Comparison of ENCODE assay signal across 18 cellular contexts in the genomic region with DNA sequence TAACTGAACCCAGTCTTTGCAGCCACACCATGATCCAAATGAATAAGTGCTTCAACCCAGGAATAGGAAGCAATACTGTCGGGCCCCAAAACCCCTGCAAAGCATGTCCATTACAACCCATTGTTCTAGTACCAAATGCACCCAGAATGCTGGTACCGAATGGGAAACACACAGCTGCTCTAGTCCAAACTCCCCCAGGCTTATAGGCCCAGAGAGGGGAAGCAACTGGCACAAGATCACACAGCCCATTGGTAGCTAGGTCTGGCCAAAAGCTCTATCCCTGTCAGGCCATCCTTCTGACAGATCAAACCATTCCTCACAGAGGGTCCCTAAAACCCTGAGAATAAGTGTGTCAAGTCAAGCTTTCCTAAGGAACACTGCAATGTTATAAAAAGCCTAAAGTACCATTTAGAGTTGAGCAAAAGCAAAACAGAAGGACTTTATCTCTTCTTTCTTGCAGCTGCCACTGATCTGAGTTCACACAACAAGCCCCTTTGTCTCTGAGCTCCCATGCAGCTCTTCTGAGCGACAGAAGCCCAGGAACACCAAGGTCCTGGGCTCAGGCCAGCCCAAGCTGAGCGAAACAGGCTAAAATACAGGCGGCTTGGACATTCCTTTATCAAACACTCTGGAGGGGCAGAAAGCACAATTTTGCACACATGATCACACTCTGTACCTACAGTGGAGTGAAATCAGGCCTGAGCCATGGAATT.
DNase-seq lines count a peak whose midpoint lies in the region; ATAC-seq, FAIRE-seq and TF ChIP-seq lines count a peak whose summit lies in the region.
"Had no signal": no experiment of that assay in that cellular context is flagged by ENCODE, and none has a peak within 500 bp of the region (broad histone marks: within the 10 kb centered on the region; RNA-seq: fewer than 3 reads in every experiment).

No MANE protein-coding gene starts in this region.

- H4K5ac ChIP-seq in H1 (ENCODE audit: insufficient read length, low read depth, low read length) = no peak overlapping the region

- POLR2A ChIA-PET in H1 (lab: Charles Lee; ENCODE audit: partially characterized antibody) = interaction anchor here (1.0 to 1.1 kb wide), 2 partner anchors 9 to 10 kb away, joined by 3 read pairs; no protein-coding TSS in a partner anchor

- no peak for ATAC-seq in T-helper 17 cell
- ATAC-seq: activated naive CD8-positive, alpha-beta T cell treated with anti-CD3 and anti-CD28 coated beads, Interleukin-2, amount 50 U/mL, for 24 hours; stimulated activated naive B cell treated with anti-CD40 and anti-IgM and Interleukin-4, amounts not matched to agents 10 μg/mL and 1 μg/mL and 100 μg/mL, for 72 hours had no signal

- no peak overlapping the region for H3K9ac ChIP-seq in H1 (replicated peaks in 1 of 4; ENCODE audit: extremely low read depth in 1 of 4, low read depth in 3 of 4, low read length in 3 of 4)
- H3K9ac ChIP-seq in mesenchymal stem cell (ENCODE audit: low read length) = no peak overlapping the region

- H3K27me3 ChIP-seq in H1 (replicated peaks in 1 of 4; ENCODE audit: control insufficient read depth in 3 of 4, extremely low read depth in 1 of 4, insufficient read depth in 3 of 4, low read length in 3 of 4) (no peaks in the 10 kb centered on the region), mesenchymal stem cell (ENCODE audit: control insufficient read depth in 1 of 2, insufficient read depth in 1 of 2, low read length in 2 of 2) (no peaks in the 10 kb centered on the region)

- H3K14ac ChIP-seq in H1 (ENCODE audit: insufficient read length) (no peak overlapping the region), mesenchymal stem cell (ENCODE audit: low read length in 2 of 2) (no peak overlapping the region)

- no peak overlapping the region for H4K91ac ChIP-seq in H1 (replicated peaks; ENCODE audit: insufficient read length, low read length)
- peak overlapping the region; percentile 29 for H4K91ac ChIP-seq in mesenchymal stem cell (ENCODE audit: low read length)

- H3K4me1 Mint-ChIP-seq in T-helper 17 cell = peaks cover 60% of the 10 kb centered on the region

- no peak overlapping the region for H3K4ac ChIP-seq in H1 (replicated peaks; ENCODE audit: insufficient read length, low read depth, low read length)
- H3K4ac ChIP-seq in mesenchymal stem cell (ENCODE audit: low read depth in 1 of 2, low read length in 2 of 2) = no peak overlapping the region

- no peak overlapping the region; the same call in 1 of the 2 replicates for H2AK5ac ChIP-seq in H1 (ENCODE audit: low read depth, low read length)
- no peak overlapping the region for H2AK5ac ChIP-seq in mesenchymal stem cell (ENCODE audit: low read length, severe bottlenecking)

- no peak for FAIRE-seq in H1 (lab: Jason Lieb, UNC)
- FAIRE-seq: colon had no signal

- no peak for TF ChIP-seq RAD21 in H1 (IDR thresholded peaks at IDR 0.05 in 1 of 2, conservative IDR thresholded peaks at IDR 0.05 in 1 of 2; ENCODE audit: low read depth in 2 of 2, low read length in 2 of 2)

- H3K4me2 ChIP-seq in H1 (ENCODE audit: insufficient read depth in 1 of 2, low read depth in 2 of 2, low read length in 2 of 2) (no peak overlapping the region), mesenchymal stem cell (ENCODE audit: low read length, poor library complexity, severe bottlenecking) (no peak overlapping the region)

- H3K9me3 ChIP-seq in T-helper 17 cell (ENCODE audit: control insufficient read depth, low read length, poor library complexity, severe bottlenecking) (no peaks in the 10 kb centered on the region), H1 (ENCODE audit: insufficient read depth in 2 of 2, low read depth in 1 of 2, low read length in 1 of 2) (no peaks in the 10 kb centered on the region), mesenchymal stem cell (ENCODE audit: control insufficient read depth, low read length) (no peaks in the 10 kb centered on the region)

- H2BK120ac ChIP-seq in H1 (replicated peaks; ENCODE audit: low read depth, low read length) (no peak overlapping the region), mesenchymal stem cell (ENCODE audit: low read depth, low read length) (no peak overlapping the region)

- TF ChIP-seq POLR2A in H1 (IDR thresholded peaks at IDR 0.05; ENCODE audit: control extremely low read depth in 1 of 2, low read depth in 2 of 2, low read length in 2 of 2) = no peak

- H2AFZ ChIP-seq in H1 (ENCODE audit: low read length) = no peak overlapping the region
- no peak overlapping the region for H2AFZ ChIP-seq in mesenchymal stem cell (ENCODE audit: low read depth, low read length)

- H3K79me1 ChIP-seq in H1 (ENCODE audit: low read depth, low read length) (peaks cover 3% of the 10 kb centered on the region; the same call in 1 of the 2 replicates), mesenchymal stem cell (replicated peaks; ENCODE audit: low read length, poor library complexity, severe bottlenecking) (peaks cover 13% of the 10 kb centered on the region)

- H3K4me3 ChIP-seq in H1 (ENCODE audit: extremely low read depth in 1 of 4, insufficient read depth in 2 of 4, low read depth in 3 of 4, low read length in 4 of 4) (no peak overlapping the region), mesenchymal stem cell (ENCODE audit: insufficient read depth in 1 of 2, low read depth in 1 of 2, low read length in 2 of 2) (no peak overlapping the region)

- H3K4me1 ChIP-seq in H1 (replicated peaks in 1 of 4; ENCODE audit: control insufficient read depth in 3 of 4, insufficient read depth in 4 of 4, low read length in 3 of 4) (peaks cover 5 to 26% (median 12%) of the 10 kb centered on the region in 4 experiments; a peak in 6 of 7 replicates), mesenchymal stem cell (ENCODE audit: control insufficient read depth, insufficient read depth, low read depth, low read length) (peaks cover 2% of the 10 kb centered on the region)

- CTCF ChIA-PET in H1 (lab: Charles Lee; ENCODE audit: partially characterized antibody) = interaction anchor here (0.6 to 1.5 kb wide), 5 partner anchors 49 to 281 kb away, joined by 3 to 5 read pairs (median 3); no protein-coding TSS in a partner anchor

- H4K8ac ChIP-seq in H1 (ENCODE audit: extremely low read depth, insufficient read depth, low read length) = no peak overlapping the region
- no peak overlapping the region for H4K8ac ChIP-seq in mesenchymal stem cell (ENCODE audit: low read length)

- H4K20me1 ChIP-seq in H1 (replicated peaks in 1 of 2; ENCODE audit: control insufficient read depth in 1 of 2, insufficient read depth in 2 of 2, low read length in 2 of 2) = no peaks in the 10 kb centered on the region

- H3K36me3 ChIP-seq in H1 (ENCODE audit: control insufficient read depth in 2 of 4, insufficient read depth in 4 of 4, low read length in 3 of 4) (no peaks in the 10 kb centered on the region), mesenchymal stem cell (ENCODE audit: control insufficient read depth in 1 of 2, insufficient read depth in 2 of 2, low read depth in 1 of 2, low read length in 2 of 2) (no peaks in the 10 kb centered on the region)

- no peak overlapping the region for H3K4me3 Mint-ChIP-seq in T-helper 17 cell
- H3K4me3 Mint-ChIP-seq: activated CD4-positive, alpha-beta T cell treated with anti-CD3 and anti-CD28 coated beads, Interleukin-2, amount 10 ng/mL, durations not matched to agents 7 days and 5 days; activated naive CD8-positive, alpha-beta T cell treated with anti-CD3 and anti-CD28 coated beads, Interleukin-2, amount 50 U/mL, for 24 hours; naive B cell; stimulated activated naive B cell treated with anti-CD40 and anti-IgM and Interleukin-4, amounts not matched to agents 10 μg/mL and 1 μg/mL and 100 μg/mL, for 72 hours had no signal

- H3K27ac ChIP-seq in H1 (ENCODE audit: low read depth, low read length) = no peak overlapping the region
- no peak overlapping the region for H3K27ac ChIP-seq in mesenchymal stem cell (ENCODE audit: low read length, poor library complexity, severe bottlenecking)
- H3K27ac ChIP-seq: C4-2B had no signal

- no peak overlapping the region for H3K18ac ChIP-seq in H1 (ENCODE audit: extremely low read depth, low read length)
- no peak overlapping the region for H3K18ac ChIP-seq in mesenchymal stem cell (ENCODE audit: low read depth in 1 of 2, low read length in 2 of 2)

- DNase-seq in T-helper 17 cell = no peak
- DNase-seq in H1 (ENCODE audit: low read depth in 1 of 2, low spot score in 2 of 2) = no peak
- no peak for DNase-seq in mesenchymal stem cell
- peak; percentile 97 for DNase-seq in superior temporal gyrus (ENCODE audit: extremely low spot score)
- no peak for DNase-seq in NK-92 (lab: John Stamatoyannopoulos, UW; ENCODE audit: unreplicated experiment)
- DNase-seq in D341Med (ENCODE audit: low spot score) = no peak
- DNase-seq in GDM1 (lab: John Stamatoyannopoulos, UW) = no peak
- DNase-seq: activated CD4-positive, alpha-beta T cell treated with anti-CD3 and anti-CD28 coated beads, Interleukin-2, amount 10 ng/mL, durations not matched to agents 7 days and 5 days; activated naive CD8-positive, alpha-beta T cell treated with anti-CD3 and anti-CD28 coated beads, Interleukin-2, amount 50 U/mL, for 24 hours; activated T-cell treated with anti-CD3 and anti-CD28 coated beads, Interleukin-2, amount 50 U/mL, for 48 hours; KG1; naive B cell; NCI-H1417 treated with DMSO at 0.1 percent for 48 hours; NCI-H345; stimulated activated naive B cell treated with anti-CD40 and anti-IgM and Interleukin-4, amounts not matched to agents 10 μg/mL and 1 μg/mL and 100 μg/mL, for 72 hours; T1000 had no signal

- WGBS in H1 (ENCODE audit: extremely low coverage in 1 of 2, insufficient coverage in 1 of 2, insufficient read length in 1 of 2, insufficient replicate concordance in 2 of 2, low coverage in 1 of 2, low lambda C conversion rate in 2 of 2, missing lambda C conversion rate in 1 of 2), 2 experiments = 87% methylated on average over 5 of the region's 5 CpGs; no CpG with 5 or more reads in 1 of the 2 experiments
- 91% methylated on average over 5 of the region's 5 CpGs for WGBS in mesenchymal stem cell

- H3K23ac ChIP-seq in H1 (ENCODE audit: insufficient read length) (no peak overlapping the region), mesenchymal stem cell (ENCODE audit: low read length in 2 of 2) (no peak overlapping the region)

- H2BK15ac ChIP-seq in H1 (ENCODE audit: low read length) (no peak overlapping the region), mesenchymal stem cell (ENCODE audit: low read depth, poor library complexity, severe bottlenecking) (no peak overlapping the region)

- H3K36me3 Mint-ChIP-seq in T-helper 17 cell (ENCODE audit: low read depth) = no peaks in the 10 kb centered on the region
- H3K36me3 Mint-ChIP-seq: naive B cell had no signal

- H2BK5ac ChIP-seq in H1 (ENCODE audit: low read depth, low read length) (no peak overlapping the region), mesenchymal stem cell (ENCODE audit: low read depth, low read length, poor library complexity, severe bottlenecking) (no peak overlapping the region)

- H3K56ac ChIP-seq in H1 (replicated peaks; ENCODE audit: insufficient read length, low read depth, low read length) = no peak overlapping the region

- H2BK12ac ChIP-seq in H1 (ENCODE audit: low read depth, low read length) = no peak overlapping the region
- no peak overlapping the region for H2BK12ac ChIP-seq in mesenchymal stem cell (ENCODE audit: low read length in 2 of 2)

- peak overlapping the region; percentile 19 for H3K27ac Mint-ChIP-seq in T-helper 17 cell
- H3K27ac Mint-ChIP-seq: activated CD4-positive, alpha-beta T cell treated with anti-CD3 and anti-CD28 coated beads, Interleukin-2, amount 10 ng/mL, durations not matched to agents 7 days and 5 days; activated naive CD8-positive, alpha-beta T cell treated with anti-CD3 and anti-CD28 coated beads, Interleukin-2, amount 50 U/mL, for 24 hours had no signal

- H3K23me2 ChIP-seq in H1 (ENCODE audit: low read depth, low read length) = no peaks in the 10 kb centered on the region

- no peak for TF ChIP-seq CTCF in H1 (IDR thresholded peaks at IDR 0.05; ENCODE audit: control extremely low read depth in 1 of 3, insufficient read depth in 1 of 3, low read depth in 1 of 3, low read length in 3 of 3)

- no peaks in the 10 kb centered on the region for H3K27me3 Mint-ChIP-seq in T-helper 17 cell
- H3K27me3 Mint-ChIP-seq: activated CD4-positive, alpha-beta T cell treated with anti-CD3 and anti-CD28 coated beads, Interleukin-2, amount 10 ng/mL, durations not matched to agents 7 days and 5 days; activated naive CD8-positive, alpha-beta T cell treated with anti-CD3 and anti-CD28 coated beads, Interleukin-2, amount 50 U/mL, for 24 hours; naive B cell; stimulated activated naive B cell treated with anti-CD40 and anti-IgM and Interleukin-4, amounts not matched to agents 10 μg/mL and 1 μg/mL and 100 μg/mL, for 72 hours had no signal

- peaks cover 0 to 15% of the 10 kb centered on the region in 2 experiments; a peak in 2 of 4 replicates for H3K79me2 ChIP-seq in H1 (ENCODE audit: control insufficient read depth in 1 of 2, insufficient read depth in 2 of 2, low read length in 2 of 2)

- no peak overlapping the region for H2BK20ac ChIP-seq in H1 (ENCODE audit: low read length)

- TF ChIP-seq EP300 in H1 (IDR thresholded peaks at IDR 0.05; ENCODE audit: borderline replicate concordance in 1 of 2, low read depth in 2 of 2, low read length in 2 of 2) = no peak
